ENCODE assay signal across 1 cellular context in the genomic region with DNA sequence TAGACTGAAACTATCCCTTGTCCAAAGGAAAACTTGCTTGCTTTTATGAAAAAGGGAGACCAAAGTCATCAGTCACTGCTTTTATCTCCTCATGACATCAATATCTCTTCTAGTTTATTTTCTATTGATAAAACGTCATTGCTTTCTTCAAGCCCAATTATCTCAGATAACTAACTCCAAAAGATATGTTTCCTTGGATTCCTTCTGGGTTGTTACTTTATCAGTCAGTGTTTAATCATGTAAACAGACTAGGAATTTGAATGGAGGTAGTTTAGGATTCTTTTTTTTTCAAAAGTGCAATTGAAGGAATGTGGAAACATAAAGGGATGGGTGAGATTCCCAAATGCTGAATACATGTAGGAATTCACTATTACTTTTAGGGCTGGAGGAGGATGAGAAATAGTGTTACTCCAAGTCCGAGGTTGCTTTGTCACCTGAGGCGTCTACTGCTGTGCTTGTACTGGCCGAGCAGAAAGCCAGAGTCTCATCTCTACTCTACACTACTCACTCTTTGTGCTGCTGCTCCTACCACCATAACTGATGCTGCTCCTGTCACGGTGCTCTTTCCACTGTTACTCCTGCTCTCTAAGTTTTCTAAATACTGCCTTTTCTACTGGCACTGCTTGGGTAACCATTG.
TF ChIP-seq lines count a peak whose summit lies in the region.

No MANE protein-coding gene starts in this region.

TF ChIP-seq in K562, 482 proteins besides CTCF, POLR2A, EP300 and RAD21:
- TF ChIP-seq SAP30 (IDR thresholded peaks at IDR 0.05; ENCODE audit: borderline replicate concordance, insufficient read depth, low read depth, low read length, poor library complexity, severe bottlenecking), result no peak
- TF ChIP-seq ZBTB49 (CRISPR knock-in tag; IDR thresholded peaks at IDR 0.05; ENCODE audit: borderline replicate concordance), result no peak
- TF ChIP-seq SRSF7 (optimal IDR thresholded peaks at IDR 0.05; ENCODE audit: low read depth, low read length), result no peak
- no peak for TF ChIP-seq EHMT2 (IDR thresholded peaks at IDR 0.05)
